In the genomic region with DNA sequence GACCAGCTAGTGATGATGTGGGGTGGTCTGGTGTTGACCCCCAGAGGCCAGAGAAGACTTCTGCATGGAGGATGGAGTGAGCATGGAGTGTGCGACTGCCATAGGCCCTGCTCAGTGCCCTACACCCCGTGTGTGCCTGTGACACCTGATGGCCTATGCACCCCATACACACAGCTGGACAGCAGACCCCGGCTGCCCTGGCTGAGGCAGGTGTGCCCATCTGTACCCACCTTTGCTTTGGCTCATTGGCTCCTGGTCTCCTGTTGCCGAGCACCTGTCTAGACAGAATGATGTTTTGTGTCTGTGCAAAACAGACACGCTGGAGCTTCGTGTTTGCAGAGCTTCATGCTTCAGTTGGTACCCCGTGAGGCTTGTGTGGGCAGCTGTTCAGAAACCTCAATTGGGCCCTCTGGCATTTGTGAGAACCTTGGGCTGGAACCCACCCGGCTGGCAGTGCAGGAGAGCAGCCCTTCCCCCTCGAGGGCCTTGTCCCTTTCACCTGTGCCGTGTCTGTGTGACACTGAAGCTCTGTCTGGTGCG, we compare ENCODE assay signal across 15 cellular contexts. TPM values are rescaled to one million over a fixed set of nuclear protein-coding genes. Genes with fewer than 3 reads are reported as not detected.
DNase-seq lines count a peak whose midpoint lies in the region; ATAC-seq and TF ChIP-seq lines count a peak whose summit lies in the region.
"Had no signal": no experiment of that assay in that cellular context is flagged by ENCODE, and none has a peak within 500 bp of the region (broad histone marks: within the 10 kb centered on the region; RNA-seq: fewer than 3 reads in every experiment).

No MANE protein-coding gene starts in this region.

- H3K9me3 ChIP-seq in CD8-positive, alpha-beta memory T cell (ENCODE audit: low read length): no peaks in the 10 kb centered on the region
- H3K9me3 ChIP-seq: body of pancreas, lower lobe of right lung had no signal

- no peak overlapping the region for H3K4me3 ChIP-seq in CD8-positive, alpha-beta memory T cell (ENCODE audit: low read length)
- H3K4me3 ChIP-seq: body of pancreas, lower lobe of right lung, SK-N-MC had no signal

- TF ChIP-seq CTCF in RWPE1 (conservative IDR thresholded peaks at IDR 0.05; ENCODE audit: low read depth) (no peak), mesothelial cell of epicardium (IDR thresholded peaks at IDR 0.05; ENCODE audit: unreplicated experiment) (no peak)

- no peaks in the 10 kb centered on the region for H3K4me1 Mint-ChIP-seq in mesothelial cell of epicardium
- peaks cover 28 to 44% (median 40%) of the 10 kb centered on the region in 3 donors for H3K4me1 Mint-ChIP-seq in CD8-positive, alpha-beta memory T cell

- peak overlapping the region; percentile 21 for H3K27ac ChIP-seq in RWPE1
- H3K27ac ChIP-seq in CD8-positive, alpha-beta memory T cell (ENCODE audit: low read depth, low read length): no peak overlapping the region
- H3K27ac ChIP-seq: body of pancreas, lower lobe of right lung, SK-N-MC had no signal

- peaks cover 4% of the 10 kb centered on the region for H3K36me3 Mint-ChIP-seq in mesothelial cell of epicardium
- peaks cover 0 to 36% (median 8%) of the 10 kb centered on the region in 3 donors for H3K36me3 Mint-ChIP-seq in CD8-positive, alpha-beta memory T cell

- H3K27me3 Mint-ChIP-seq in mesothelial cell of epicardium (ENCODE audit: low read depth): no peaks in the 10 kb centered on the region
- H3K27me3 Mint-ChIP-seq in CD8-positive, alpha-beta memory T cell: no peaks in the 10 kb centered on the region
- H3K27me3 Mint-ChIP-seq: stimulated activated naive CD8-positive, alpha-beta T cell treated with anti-CD3 and anti-CD28 coated beads, Interleukin-15, Interleukin-2, amounts not matched to agents 100 ng/mL and 50 ng/mL, for 24 hours had no signal

- CTCF ChIA-PET in RWPE1 (lab: Yijun Ruan, JAX): no interaction called here
- CTCF ChIA-PET in CD8-positive, alpha-beta memory T cell (lab: Charles Lee): no interaction called here

- H3K27ac Mint-ChIP-seq in mesothelial cell of epicardium: peak overlapping the region; percentile 21
- H3K27ac Mint-ChIP-seq in CD8-positive, alpha-beta memory T cell: peak overlapping the region in 2 of 8 donors; percentile 57 to 77
- H3K27ac Mint-ChIP-seq: stimulated activated naive CD8-positive, alpha-beta T cell treated with anti-CD3 and anti-CD28 coated beads, Interleukin-15, Interleukin-2, amounts not matched to agents 100 ng/mL and 50 ng/mL, for 24 hours had no signal

- POLR2A ChIA-PET in RWPE1 (lab: Yijun Ruan, JAX; ENCODE audit: low non-redundant PET): no interaction called here
- POLR2A ChIA-PET in CD8-positive, alpha-beta memory T cell (lab: Charles Lee): no interaction called here

- peaks cover 4% of the 10 kb centered on the region for H3K4me1 ChIP-seq in CD8-positive, alpha-beta memory T cell (ENCODE audit: insufficient read depth, low read length)

- no peak for ATAC-seq in GM19328 (IDR thresholded peaks at IDR 0.05; ENCODE audit: unreplicated experiment)
- ATAC-seq in HG03469 (IDR thresholded peaks at IDR 0.05; ENCODE audit: unreplicated experiment): no peak
- ATAC-seq in HG03175 (IDR thresholded peaks at IDR 0.05; ENCODE audit: unreplicated experiment): no peak
- ATAC-seq: body of pancreas, lower lobe of right lung had no signal

- H3K27me3 ChIP-seq in CD8-positive, alpha-beta memory T cell (ENCODE audit: insufficient read depth, low read length, poor library complexity, severe bottlenecking): no peaks in the 10 kb centered on the region
- H3K27me3 ChIP-seq: body of pancreas had no signal

- H3K36me3 ChIP-seq in CD8-positive, alpha-beta memory T cell (ENCODE audit: insufficient read depth, low read length): no peaks in the 10 kb centered on the region
- H3K36me3 ChIP-seq: lower lobe of right lung had no signal

- no peaks in the 10 kb centered on the region for H3K9me3 Mint-ChIP-seq in mesothelial cell of epicardium
- H3K9me3 Mint-ChIP-seq in CD8-positive, alpha-beta memory T cell: no peaks in the 10 kb centered on the region
- H3K9me3 Mint-ChIP-seq: stimulated activated naive CD8-positive, alpha-beta T cell treated with anti-CD3 and anti-CD28 coated beads, Interleukin-15, Interleukin-2, amounts not matched to agents 100 ng/mL and 50 ng/mL, for 24 hours had no signal

- DNase-seq in DMS153 (lab: John Stamatoyannopoulos, UW) (peak; percentile 65), NCI-H128 (lab: John Stamatoyannopoulos, UW; ENCODE audit: unreplicated experiment) (peak; percentile 41), RWPE1 (ENCODE audit: low spot score) (no peak), mesothelial cell of epicardium (ENCODE audit: low spot score in 2 of 2, unreplicated experiment in 2 of 2) (no peak)
- DNase-seq in CD8-positive, alpha-beta memory T cell: no peak
- DNase-seq: activated effector memory CD4-positive, alpha-beta T cell treated with Interleukin-2 at 50 U/mL for 16 hours; effector memory CD4-positive, alpha-beta T cell; HCEC 1CT; lower lobe of right lung had no signal

- no peak overlapping the region for H3K4me3 Mint-ChIP-seq in mesothelial cell of epicardium
- no peak overlapping the region for H3K4me3 Mint-ChIP-seq in CD8-positive, alpha-beta memory T cell
- H3K4me3 Mint-ChIP-seq: stimulated activated naive CD8-positive, alpha-beta T cell treated with anti-CD3 and anti-CD28 coated beads, Interleukin-15, Interleukin-2, amounts not matched to agents 100 ng/mL and 50 ng/mL, for 24 hours had no signal

RNA-seq across cellular contexts. Expression of gene BCR, which starts 27.5 kb away (rescaled TPM):
- total RNA-seq in mesothelial cell of epicardium: 69.6 to 74.6 TPM (median 72.4 TPM) in 3 replicates
- 10 to 100 TPM; 33.2 to 34.7 TPM for total RNA-seq in CD8-positive, alpha-beta memory T cell
- polyA plus RNA-seq in CD8-positive, alpha-beta memory T cell: 18.4 TPM

Comparison
In these comparisons a context has a peak if more than half of its experiments do, and no peak if none do; other contexts are left out.
1. DNase-seq: peak in DMS153 (single experiment) and NCI-H128 (single experiment); none in RWPE1 (single experiment), mesothelial cell of epicardium (0 of 2) and CD8-positive, alpha-beta memory T cell (0 of 5).